In genomic region chr6:2999621-3000455, GRCh38 we compare ENCODE assay signal across 8 cellular contexts. TPM values are rescaled to one million over a fixed set of nuclear protein-coding genes. Genes with fewer than 3 reads are reported as not detected.
DNase-seq lines count a peak whose midpoint lies in the region; ATAC-seq and TF ChIP-seq lines count a peak whose summit lies in the region.

A gene with protein sequence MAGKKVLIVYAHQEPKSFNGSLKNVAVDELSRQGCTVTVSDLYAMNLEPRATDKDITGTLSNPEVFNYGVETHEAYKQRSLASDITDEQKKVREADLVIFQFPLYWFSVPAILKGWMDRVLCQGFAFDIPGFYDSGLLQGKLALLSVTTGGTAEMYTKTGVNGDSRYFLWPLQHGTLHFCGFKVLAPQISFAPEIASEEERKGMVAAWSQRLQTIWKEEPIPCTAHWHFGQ (plus strand): TSS chr6:2999894. CDS start chr6:3006553, 6,659 bp downstream.

- peaks cover 5% of the 10 kb centered on the region for H3K36me3 Mint-ChIP-seq in nephron progenitor cell (ENCODE audit: low read depth)
- H3K36me3 Mint-ChIP-seq in stimulated activated naive CD8-positive, alpha-beta T cell treated with anti-CD3 and anti-CD28 coated beads, Interleukin-15, Interleukin-2, amounts not matched to agents 100 ng/mL and 50 ng/mL, for 24 hours (ENCODE audit: low read depth) = peaks cover 19% of the 10 kb centered on the region

- peak; percentile 66 for ATAC-seq in GM21717 (IDR thresholded peaks at IDR 0.05; ENCODE audit: unreplicated experiment)

- peaks cover 17% of the 10 kb centered on the region for H3K27me3 Mint-ChIP-seq in nephron progenitor cell (ENCODE audit: low read depth, poor library complexity)
- H3K27me3 Mint-ChIP-seq in stimulated activated naive CD8-positive, alpha-beta T cell treated with anti-CD3 and anti-CD28 coated beads, Interleukin-15, Interleukin-2, amounts not matched to agents 100 ng/mL and 50 ng/mL, for 24 hours = no peaks in the 10 kb centered on the region

- peak within 1 kb of the TSS; percentile 85 for H3K4me3 Mint-ChIP-seq in nephron progenitor cell
- H3K4me3 Mint-ChIP-seq in stimulated activated naive CD8-positive, alpha-beta T cell treated with anti-CD3 and anti-CD28 coated beads, Interleukin-15, Interleukin-2, amounts not matched to agents 100 ng/mL and 50 ng/mL, for 24 hours = peak within 1 kb of the TSS; percentile 91

- H3K4me1 Mint-ChIP-seq in nephron progenitor cell = peaks cover 15% of the 10 kb centered on the region
- H3K4me1 Mint-ChIP-seq in stimulated activated naive CD8-positive, alpha-beta T cell treated with anti-CD3 and anti-CD28 coated beads, Interleukin-15, Interleukin-2, amounts not matched to agents 100 ng/mL and 50 ng/mL, for 24 hours (ENCODE audit: low read depth) = peaks cover 32% of the 10 kb centered on the region

- H3K9me3 Mint-ChIP-seq in nephron progenitor cell = no peaks in the 10 kb centered on the region
- H3K9me3 Mint-ChIP-seq in stimulated activated naive CD8-positive, alpha-beta T cell treated with anti-CD3 and anti-CD28 coated beads, Interleukin-15, Interleukin-2, amounts not matched to agents 100 ng/mL and 50 ng/mL, for 24 hours = no peaks in the 10 kb centered on the region

- peak; percentile 88 for TF ChIP-seq POLR2A in Raji (IDR thresholded peaks at IDR 0.05; ENCODE audit: insufficient read depth, low read depth, low read length)

- peak; percentile 33 for DNase-seq in DMS79 treated with DMSO at 0.1 percent for 48 hours (lab: John Stamatoyannopoulos, UW)
- peak; percentile 43 for DNase-seq in KG1 (lab: John Stamatoyannopoulos, UW)
- DNase-seq in activated effector memory CD4-positive, alpha-beta T cell treated with Interleukin-2 at 50 U/mL for 16 hours = peak; percentile 94
- peak; percentile 77 for DNase-seq in fibroblast of the aortic adventitia (ENCODE audit: low read depth)
- peak; percentile 98 for DNase-seq in nephron progenitor cell

- H3K4me3 ChIP-seq in fibroblast of the aortic adventitia (ENCODE audit: low read depth, low read length) = peak within 1 kb of the TSS; percentile 77

- no peak within 1 kb of the TSS for H3K27ac Mint-ChIP-seq in nephron progenitor cell
- H3K27ac Mint-ChIP-seq in stimulated activated naive CD8-positive, alpha-beta T cell treated with anti-CD3 and anti-CD28 coated beads, Interleukin-15, Interleukin-2, amounts not matched to agents 100 ng/mL and 50 ng/mL, for 24 hours = peak within 1 kb of the TSS; percentile 90

- TF ChIP-seq CTCF in fibroblast of the aortic adventitia (IDR thresholded peaks at IDR 0.05; ENCODE audit: insufficient read depth, low read length) = peak; percentile 5
- no peak for TF ChIP-seq CTCF in nephron progenitor cell (IDR thresholded peaks at IDR 0.05)

RNA-seq across cellular contexts. Expression of the gene that starts here (rescaled TPM):
- total RNA-seq in fibroblast of the aortic adventitia (ENCODE audit: low replicate concordance) = 20.6 and 47.7 TPM in 2 replicates

Comparison
In these comparisons a context has a peak if more than half of its experiments do, and no peak if none do; other contexts are left out.
1. Peak in every context shown above with its lines: DNase-seq, ATAC-seq and H3K4me3 ChIP-seq.
2. DNase-seq: peak in every context shown above with its lines; median percentile 98 in nephron progenitor cell; 94 in activated effector memory CD4-positive, alpha-beta T cell treated with Interleukin-2 at 50 U/mL for 16 hours; 77 in fibroblast of the aortic adventitia; 43 in KG1; 33 in DMS79 treated with DMSO at 0.1 percent for 48 hours.